In the genomic region with DNA sequence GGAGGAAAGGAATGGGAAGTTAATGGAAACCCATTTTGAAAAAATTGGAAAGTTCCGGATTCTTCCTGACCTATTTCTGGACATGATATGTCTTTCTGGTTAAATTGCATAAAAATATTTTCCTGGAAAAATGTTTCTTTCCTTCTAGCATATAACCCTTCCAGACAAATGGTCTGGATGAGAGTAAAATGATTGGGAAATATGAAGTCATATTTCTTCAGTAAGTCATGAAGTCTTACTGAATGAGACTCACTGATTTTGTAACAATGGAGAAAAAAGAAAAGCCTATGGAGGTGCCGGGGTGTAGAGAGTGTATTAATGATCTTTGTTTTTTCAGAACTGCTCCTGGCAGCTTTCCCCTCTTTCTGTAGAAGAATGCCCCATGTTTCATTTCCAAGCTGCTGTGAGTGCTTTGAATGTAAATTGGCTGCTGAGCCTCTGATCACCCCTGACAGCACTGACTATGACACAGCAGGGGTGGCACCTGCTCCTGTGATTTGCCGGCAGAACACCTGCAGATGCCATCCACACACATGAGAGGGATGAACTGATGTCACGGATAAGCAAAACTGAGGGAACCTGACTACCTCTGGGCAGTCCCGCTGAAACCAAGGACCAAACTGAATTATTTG, we compare ENCODE assay signal across 15 cellular contexts. TPM values are rescaled to one million over a fixed set of nuclear protein-coding genes. Genes with fewer than 3 reads are reported as not detected.
DNase-seq lines count a peak whose midpoint lies in the region; ATAC-seq and TF ChIP-seq lines count a peak whose summit lies in the region.
"Had no signal": no experiment of that assay in that cellular context is flagged by ENCODE, and none has a peak within 500 bp of the region (broad histone marks: within the 10 kb centered on the region; RNA-seq: fewer than 3 reads in every experiment).

No MANE protein-coding gene starts in this region.

- no peaks in the 10 kb centered on the region for H3K36me3 ChIP-seq in breast epithelium
- H3K36me3 ChIP-seq in gastroesophageal sphincter: no peaks in the 10 kb centered on the region
- H3K36me3 ChIP-seq in uterus: no peaks in the 10 kb centered on the region
- H3K36me3 ChIP-seq: upper lobe of left lung had no signal

- no peak for TF ChIP-seq EP300 in gastroesophageal sphincter (IDR thresholded peaks at IDR 0.05)

- no peaks in the 10 kb centered on the region for H3K36me3 Mint-ChIP-seq in MCF 10A (ENCODE audit: insufficient read depth, unreplicated experiment)
- H3K36me3 Mint-ChIP-seq: activated naive CD4-positive, alpha-beta T cell treated with anti-CD3 and anti-CD28 coated beads, Interleukin-2, amount 10 ng/mL, durations not matched to agents 7 days and 5 days; natural killer cell had no signal

- no peaks in the 10 kb centered on the region for H3K4me1 ChIP-seq in breast epithelium
- H3K4me1 ChIP-seq in gastroesophageal sphincter: no peaks in the 10 kb centered on the region
- H3K4me1 ChIP-seq in uterus: no peaks in the 10 kb centered on the region
- H3K4me1 ChIP-seq: upper lobe of left lung had no signal

- intact Hi-C loops in MCF 10A (cut with micrococcal nuclease) (no loop called here), breast epithelium (cut with DNase I; ENCODE audit: low total_unique reads) (no loop called here), uterus (cut with DNase I; ENCODE audit: low total_unique reads) (no loop called here)

- H3K4me1 Mint-ChIP-seq in MCF 10A (ENCODE audit: insufficient read depth, unreplicated experiment): no peaks in the 10 kb centered on the region

- no peak overlapping the region for H3K27ac Mint-ChIP-seq in MCF 10A (ENCODE audit: low read depth, unreplicated experiment)
- H3K27ac Mint-ChIP-seq: activated naive CD4-positive, alpha-beta T cell treated with anti-CD3 and anti-CD28 coated beads, Interleukin-2, amount 10 ng/mL, durations not matched to agents 7 days and 5 days; natural killer cell had no signal

- H3K4me3 ChIP-seq in breast epithelium: no peak overlapping the region
- no peak overlapping the region for H3K4me3 ChIP-seq in gastroesophageal sphincter
- no peak overlapping the region for H3K4me3 ChIP-seq in uterus
- H3K4me3 ChIP-seq: upper lobe of left lung had no signal

- no peaks in the 10 kb centered on the region for H3K9me3 ChIP-seq in breast epithelium
- H3K9me3 ChIP-seq in gastroesophageal sphincter: no peaks in the 10 kb centered on the region
- no peaks in the 10 kb centered on the region for H3K9me3 ChIP-seq in uterus
- H3K9me3 ChIP-seq: upper lobe of left lung had no signal

- peak; percentile 59 for DNase-seq in MCF 10A (ENCODE audit: unreplicated experiment)
- DNase-seq in breast epithelium (ENCODE audit: low spot score in 2 of 2): no peak
- peak; percentile 33 for DNase-seq in RPMI8226
- no peak for DNase-seq in stimulated activated CD4-positive, alpha-beta T cell treated with anti-CD3 and anti-CD28 coated beads, Interleukin-2, amount 100 ng/mL, for 24 hours
- DNase-seq in uterus: no peak
- no peak for DNase-seq in GM10248 (ENCODE audit: extremely low spot score)
- DNase-seq: activated naive CD4-positive, alpha-beta T cell treated with anti-CD3 and anti-CD28 coated beads, Interleukin-2, amount 10 ng/mL, durations not matched to agents 7 days and 5 days; H7; left cardiac atrium; natural killer cell; T-helper 9 cell; upper lobe of left lung had no signal

- H3K4me3 Mint-ChIP-seq in MCF 10A (ENCODE audit: unreplicated experiment): no peak overlapping the region
- H3K4me3 Mint-ChIP-seq: activated naive CD4-positive, alpha-beta T cell treated with anti-CD3 and anti-CD28 coated beads, Interleukin-2, amount 10 ng/mL, durations not matched to agents 7 days and 5 days; natural killer cell had no signal

- POLR2A ChIA-PET in MCF 10A (lab: Yijun Ruan, JAX) (interaction anchor here (1.5 kb wide), 1 partner anchor 20 kb away, joined by 3 read pairs; no protein-coding TSS in a partner anchor), GM10248 (lab: Yijun Ruan, JAX) (no interaction called here)

- ATAC-seq in gastroesophageal sphincter: peak; percentile 79
- ATAC-seq in GM18502 (IDR thresholded peaks at IDR 0.05; ENCODE audit: poor library complexity, unreplicated experiment): no peak
- ATAC-seq: left cardiac atrium, natural killer cell, Panc1 had no signal

- TF ChIP-seq CTCF in MCF 10A (IDR thresholded peaks at IDR 0.05; ENCODE audit: unreplicated experiment): no peak
- TF ChIP-seq CTCF in breast epithelium (IDR thresholded peaks at IDR 0.05): no peak
- no peak for TF ChIP-seq CTCF in gastroesophageal sphincter (IDR thresholded peaks at IDR 0.05)
- no peak for TF ChIP-seq CTCF in uterus (IDR thresholded peaks at IDR 0.05)
- no peak for TF ChIP-seq CTCF in GM10248 (IDR thresholded peaks at IDR 0.05; ENCODE audit: control extremely low read depth, extremely low read depth, low read depth, missing control alignments)

- CTCF ChIA-PET in MCF 10A (lab: Yijun Ruan, JAX) (interaction anchor here (0.6 kb wide), 1 partner anchor 462 kb away, joined by 3 read pairs; no protein-coding TSS in a partner anchor), GM10248 (lab: Yijun Ruan, JAX) (interaction anchor here (1.2 kb wide), 1 partner anchor 10 kb away, joined by 3 read pairs; no protein-coding TSS in a partner anchor)

- H3K27me3 ChIP-seq in breast epithelium (peaks cover 0 to 25% of the 10 kb centered on the region in 2 donors), gastroesophageal sphincter (no peaks in the 10 kb centered on the region), uterus (peaks cover 0 to 3% of the 10 kb centered on the region in 2 donors)
- H3K27me3 ChIP-seq: upper lobe of left lung had no signal

- H3K27me3 Mint-ChIP-seq in MCF 10A (ENCODE audit: insufficient read depth, unreplicated experiment): no peaks in the 10 kb centered on the region
- H3K27me3 Mint-ChIP-seq: activated naive CD4-positive, alpha-beta T cell treated with anti-CD3 and anti-CD28 coated beads, Interleukin-2, amount 10 ng/mL, durations not matched to agents 7 days and 5 days had no signal

- TF ChIP-seq POLR2A in breast epithelium (IDR thresholded peaks at IDR 0.05) (no peak), gastroesophageal sphincter (IDR thresholded peaks at IDR 0.05) (no peak), uterus (IDR thresholded peaks at IDR 0.05) (no peak)

- 22 to 75% methylated on average over 1 to 3 of the region's 5 CpGs for WGBS in gastroesophageal sphincter (ENCODE audit: low coverage in 1 of 2), 2 donors

- H3K9me3 Mint-ChIP-seq in MCF 10A (ENCODE audit: unreplicated experiment): no peaks in the 10 kb centered on the region
- H3K9me3 Mint-ChIP-seq: activated naive CD4-positive, alpha-beta T cell treated with anti-CD3 and anti-CD28 coated beads, Interleukin-2, amount 10 ng/mL, durations not matched to agents 7 days and 5 days; natural killer cell had no signal

- no TSS peak for BruUV-seq in MCF 10A (replicated peaks; lab: Mats Ljungman, UMichigan)

- H3K27ac ChIP-seq in breast epithelium: no peak overlapping the region
- no peak overlapping the region for H3K27ac ChIP-seq in gastroesophageal sphincter
- no peak overlapping the region for H3K27ac ChIP-seq in uterus
- H3K27ac ChIP-seq: upper lobe of left lung had no signal

RNA-seq across cellular contexts. Expression of a gene that starts 19.7 kb away (rescaled TPM):
- 5.6 and 7.0 TPM in 2 replicates for total RNA-seq in MCF 10A (2022)
- total RNA-seq in breast epithelium: 10 to 100 TPM in 1 of 3 donors, 1 to 10 TPM in 2; 7.2 to 14.0 (median 9.2) TPM
- 1 to 10 TPM; 8.8 to 10.0 (median 9.4) TPM for total RNA-seq in gastroesophageal sphincter
- 10 to 100 TPM in 3 of 4 donors, 1 to 10 TPM in 1; 4.9 to 14.7 (median 11.5) TPM for total RNA-seq in uterus

RNA-seq across cellular contexts. Expression of a gene that starts 58.3 kb away (rescaled TPM):
- total RNA-seq in MCF 10A (2022) (53.2 and 63.5 TPM in 2 replicates), breast epithelium (10 to 100 TPM; 27.9 to 37.6 (median 30.6) TPM), gastroesophageal sphincter (10 to 100 TPM; 27.5 to 46.8 (median 38.5) TPM), uterus (10 to 100 TPM in 3 of 4 donors, 1 to 10 TPM in 1; 5.6 to 65.6 (median 17.6) TPM)

Comparison
In these comparisons a context has a peak if more than half of its experiments do, and no peak if none do; other contexts are left out.
1. DNase-seq: peak in MCF 10A (single experiment) and RPMI8226 (single experiment); none in breast epithelium (0 of 2), stimulated activated CD4-positive, alpha-beta T cell treated with anti-CD3 and anti-CD28 coated beads, Interleukin-2, amount 100 ng/mL, for 24 hours (0 of 2), uterus (0 of 2) and GM10248 (single experiment).